In the genomic region with DNA sequence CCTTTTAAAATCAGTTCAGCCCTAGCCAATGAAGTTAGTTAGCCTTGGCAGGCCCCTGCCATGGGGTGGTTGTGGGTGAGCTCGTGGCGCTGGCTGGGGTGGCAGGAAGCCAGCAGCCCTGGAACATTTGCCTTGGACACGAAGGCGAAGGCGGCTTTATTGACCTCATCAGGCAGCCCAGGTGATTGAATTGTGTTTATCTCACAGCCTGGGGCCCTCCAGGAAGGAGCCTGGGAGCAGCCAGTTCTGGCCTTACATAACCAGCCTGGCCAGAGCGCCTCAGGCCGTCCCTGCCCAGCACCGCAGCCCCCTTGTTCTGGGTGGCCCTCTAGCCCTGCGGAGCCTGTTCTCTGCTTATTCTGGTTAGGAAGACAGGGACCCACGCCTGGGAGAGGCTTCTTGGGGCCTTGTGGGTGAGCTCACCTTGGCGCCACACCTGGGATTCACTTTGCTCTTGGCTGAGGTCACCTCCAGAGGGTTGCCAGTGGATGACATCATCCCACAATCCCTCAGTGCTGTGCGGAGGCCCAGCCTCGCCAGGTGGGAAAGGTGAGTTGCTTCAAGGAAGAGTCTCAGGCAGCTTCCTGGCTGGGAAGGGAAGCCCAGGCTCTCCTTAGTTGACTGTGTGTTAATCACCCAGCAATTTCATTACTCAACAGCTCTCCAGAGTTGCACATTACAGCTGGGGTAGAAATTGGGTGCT, we compare ENCODE assay signal across 8 cellular contexts. TPM values are rescaled to one million over a fixed set of nuclear protein-coding genes. Genes with fewer than 3 reads are reported as not detected.
DNase-seq lines count a peak whose midpoint lies in the region; ATAC-seq and TF ChIP-seq lines count a peak whose summit lies in the region.

No MANE protein-coding gene starts in this region.

- no peaks in the 10 kb centered on the region for H3K4me1 Mint-ChIP-seq in activated naive CD4-positive, alpha-beta T cell treated with anti-CD3 and anti-CD28 coated beads, Interleukin-2, amount 10 ng/mL, durations not matched to agents 7 days and 5 days

- no peaks in the 10 kb centered on the region for H3K9me3 Mint-ChIP-seq in activated naive CD4-positive, alpha-beta T cell treated with anti-CD3 and anti-CD28 coated beads, Interleukin-2, amount 50 U/mL, for 72 hours
- H3K9me3 Mint-ChIP-seq in activated naive CD4-positive, alpha-beta T cell treated with anti-CD3 and anti-CD28 coated beads, Interleukin-2, amount 10 ng/mL, durations not matched to agents 7 days and 5 days, result no peaks in the 10 kb centered on the region

- no peaks in the 10 kb centered on the region for H3K27me3 Mint-ChIP-seq in activated naive CD4-positive, alpha-beta T cell treated with anti-CD3 and anti-CD28 coated beads, Interleukin-2, amount 10 ng/mL, durations not matched to agents 7 days and 5 days

- peak overlapping the region; percentile 37 to 72 for H3K27ac Mint-ChIP-seq in activated naive CD4-positive, alpha-beta T cell treated with anti-CD3 and anti-CD28 coated beads, Interleukin-2, amount 50 U/mL, for 72 hours
- no peak overlapping the region for H3K27ac Mint-ChIP-seq in activated naive CD4-positive, alpha-beta T cell treated with anti-CD3 and anti-CD28 coated beads, Interleukin-2, amount 10 ng/mL, durations not matched to agents 7 days and 5 days

- no peak overlapping the region for H3K4me3 Mint-ChIP-seq in activated naive CD4-positive, alpha-beta T cell treated with anti-CD3 and anti-CD28 coated beads, Interleukin-2, amount 10 ng/mL, durations not matched to agents 7 days and 5 days

- no peak overlapping the region for H3K4me3 ChIP-seq in choroid plexus epithelial cell (ENCODE audit: low read depth, low read length)

- CTCF ChIA-PET in activated naive CD4-positive, alpha-beta T cell treated with anti-CD3 and anti-CD28 coated beads, Interleukin-2, amount 10 ng/mL, durations not matched to agents 7 days and 5 days (lab: Charles Lee), result interaction anchor here (0.9 to 2.1 kb wide), 4 partner anchors 10 to 192 kb away, joined by 3 to 8 read pairs (median 6); no protein-coding TSS in a partner anchor

- DNase-seq in activated naive CD4-positive, alpha-beta T cell treated with anti-CD3 and anti-CD28 coated beads, Interleukin-2, amount 50 U/mL, for 72 hours (ENCODE audit: low spot score in 2 of 2), result no peak
- DNase-seq in activated naive CD4-positive, alpha-beta T cell treated with anti-CD3 and anti-CD28 coated beads, Interleukin-2, amount 10 ng/mL, durations not matched to agents 7 days and 5 days, result no peak
- DNase-seq in choroid plexus epithelial cell (ENCODE audit: low read depth) (peak; percentile 93), medulla oblongata (ENCODE audit: extremely low spot score) (peak; percentile 64), T-helper 9 cell (no peak), Ammon's horn (ENCODE audit: low spot score) (no peak)
- no peak for DNase-seq in stimulated activated CD4-positive, alpha-beta T cell treated with anti-CD3 and anti-CD28 coated beads, Interleukin-1b, Interleukin-23, amount 100 ng/mL, for 48 hours

- no peaks in the 10 kb centered on the region for H3K36me3 Mint-ChIP-seq in activated naive CD4-positive, alpha-beta T cell treated with anti-CD3 and anti-CD28 coated beads, Interleukin-2, amount 50 U/mL, for 72 hours
- peaks cover 1% of the 10 kb centered on the region for H3K36me3 Mint-ChIP-seq in activated naive CD4-positive, alpha-beta T cell treated with anti-CD3 and anti-CD28 coated beads, Interleukin-2, amount 10 ng/mL, durations not matched to agents 7 days and 5 days

- no peak for TF ChIP-seq CTCF in choroid plexus epithelial cell (conservative IDR thresholded peaks at IDR 0.05; ENCODE audit: low read depth, low read length)

- ATAC-seq in activated naive CD4-positive, alpha-beta T cell treated with anti-CD3 and anti-CD28 coated beads, Interleukin-2, amount 50 U/mL, for 72 hours, result no peak
- ATAC-seq in GM19351 (IDR thresholded peaks at IDR 0.05; ENCODE audit: unreplicated experiment), result no peak

RNA-seq across cellular contexts. Expression of a gene that starts 54.4 kb away (rescaled TPM):
- 10 to 100 TPM; 53.5 to 61.6 TPM for total RNA-seq in activated naive CD4-positive, alpha-beta T cell treated with anti-CD3 and anti-CD28 coated beads, Interleukin-2, amount 50 U/mL, for 72 hours

Comparison
In these comparisons a context has a peak if more than half of its experiments do, and no peak if none do; other contexts are left out.
1. DNase-seq: peak in choroid plexus epithelial cell (single experiment) and medulla oblongata (single experiment); none in activated naive CD4-positive, alpha-beta T cell treated with anti-CD3 and anti-CD28 coated beads, Interleukin-2, amount 50 U/mL, for 72 hours (0 of 2), activated naive CD4-positive, alpha-beta T cell treated with anti-CD3 and anti-CD28 coated beads, Interleukin-2, amount 10 ng/mL, durations not matched to agents 7 days and 5 days (single experiment), T-helper 9 cell (single experiment), Ammon's horn (single experiment) and stimulated activated CD4-positive, alpha-beta T cell treated with anti-CD3 and anti-CD28 coated beads, Interleukin-1b, Interleukin-23, amount 100 ng/mL, for 48 hours (single experiment).